In the genomic region with DNA sequence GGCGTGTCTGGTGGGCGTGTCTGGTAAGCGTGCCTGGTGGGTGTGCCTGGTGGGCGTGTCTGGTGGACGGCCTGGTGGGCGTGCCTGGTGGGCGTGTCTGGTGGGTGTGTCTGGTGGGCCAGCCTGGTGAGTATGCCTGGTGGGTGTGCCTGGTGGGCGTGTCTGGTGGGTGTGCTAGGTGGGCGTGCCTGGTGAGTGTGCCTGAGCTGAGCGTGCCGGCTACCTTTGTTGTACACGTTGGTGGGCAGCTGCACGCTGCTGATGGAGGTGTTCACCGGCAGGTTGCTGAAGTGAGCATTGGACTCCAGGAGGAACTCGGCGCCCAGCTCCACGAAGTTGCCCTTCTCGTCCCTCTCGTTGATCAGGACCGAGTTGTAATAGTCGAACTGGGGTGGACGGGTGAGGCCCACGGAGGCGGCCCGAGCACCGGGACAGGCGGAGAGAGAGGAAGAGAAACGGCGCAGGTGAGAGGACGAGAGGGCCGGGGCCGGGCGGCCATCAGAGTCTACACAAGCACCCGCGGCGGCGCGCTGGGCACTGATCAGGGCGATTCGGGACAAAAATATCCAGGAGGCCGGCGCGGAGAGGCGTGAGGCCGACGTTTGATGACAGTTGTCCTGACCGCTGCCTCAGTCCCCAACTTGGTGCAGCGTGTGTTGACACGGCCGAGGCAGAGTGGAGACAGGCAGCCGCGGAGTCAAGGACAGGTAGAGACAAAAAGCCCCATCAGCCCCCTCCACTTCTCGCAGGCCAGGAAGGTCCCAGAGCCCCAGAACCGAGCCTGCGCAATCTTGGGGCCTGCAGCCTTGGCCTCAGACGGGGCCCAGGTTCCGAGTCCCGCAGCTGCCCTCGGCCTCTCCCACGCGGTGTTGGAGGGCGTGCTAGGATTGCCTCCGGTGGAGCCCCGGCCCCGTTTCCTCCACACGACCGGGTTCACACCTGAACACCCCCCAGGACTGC, we compare ENCODE assay signal across 1 cellular context.
TF ChIP-seq lines count a peak whose summit lies in the region.

No MANE protein-coding gene starts in this region.

TF ChIP-seq in WTC11, 78 proteins besides CTCF, POLR2A, EP300 and RAD21 (continued from another document):
- TF ChIP-seq PRDM15 (CRISPR knock-in tag; IDR thresholded peaks at IDR 0.05): no peak
- TF ChIP-seq TEAD4 (CRISPR knock-in tag; IDR thresholded peaks at IDR 0.05): no peak
- no peak for TF ChIP-seq GABPB1 (CRISPR knock-in tag; IDR thresholded peaks at IDR 0.05)
- TF ChIP-seq FOXJ3 (CRISPR knock-in tag; IDR thresholded peaks at IDR 0.05; ENCODE audit: borderline replicate concordance): no peak
- no peak for TF ChIP-seq E2F1 (CRISPR knock-in tag; IDR thresholded peaks at IDR 0.05)
- no peak for TF ChIP-seq ZNF423 (CRISPR knock-in tag; IDR thresholded peaks at IDR 0.05)
- TF ChIP-seq NFYB (CRISPR knock-in tag; conservative IDR thresholded peaks at IDR 0.05; ENCODE audit: low read depth): no peak
- TF ChIP-seq NR1H2 (CRISPR knock-in tag; IDR thresholded peaks at IDR 0.05): no peak
- TF ChIP-seq ERG (CRISPR knock-in tag; IDR thresholded peaks at IDR 0.05): no peak
TF ChIP-seq in WTC11: peak in this region for 0.
